In genomic region chr14:100893228-100893601, GRCh38 we compare ENCODE assay signal across 22 cellular contexts. TPM values are rescaled to one million over a fixed set of nuclear protein-coding genes. Genes with fewer than 3 reads are reported as not detected.
A peak's percentile ranks its signal among the peaks of the same experiment; 100 is the strongest.
DNase-seq lines count a peak whose midpoint lies in the region; ATAC-seq, FAIRE-seq and TF ChIP-seq lines count a peak whose summit lies in the region.
"Had no signal": no experiment of that assay in that cellular context is flagged by ENCODE, and none has a peak within 500 bp of the region (broad histone marks: within the 10 kb centered on the region; RNA-seq: fewer than 3 reads in every experiment).

No MANE protein-coding gene starts in this region.

- H3K27me3 ChIP-seq in right cardiac atrium (ENCODE audit: control insufficient read depth, insufficient read depth), result no peaks in the 10 kb centered on the region

- TF ChIP-seq CTCF in kidney (IDR thresholded peaks at IDR 0.05; ENCODE audit: borderline replicate concordance, extremely low read depth, insufficient read depth), result no peak

- FAIRE-seq in kidney (lab: Jason Lieb, UNC) (no peak), H54 (lab: Jason Lieb, UNC) (no peak)
- FAIRE-seq: G401.6, GM12892 had no signal

- no peak overlapping the region for H3K9ac ChIP-seq in kidney (ENCODE audit: low read length in 2 of 2)

- H3K36me3 ChIP-seq in kidney (ENCODE audit: control insufficient read depth in 1 of 2, insufficient read depth in 2 of 2, low read length in 2 of 2), result no peaks in the 10 kb centered on the region
- H3K36me3 ChIP-seq: HAP-1 had no signal

- no peaks in the 10 kb centered on the region for H3K4me1 ChIP-seq in right cardiac atrium (ENCODE audit: control insufficient read depth, insufficient read depth, low read length)
- H3K4me1 ChIP-seq in kidney (ENCODE audit: control insufficient read depth in 1 of 2, insufficient read depth in 1 of 2, low read depth in 1 of 2, low read length in 2 of 2), result no peaks in the 10 kb centered on the region

- intact Hi-C loops in cardiac septum (cut with DNase I) (no loop called here), right cardiac atrium (cut with DNase I) (no loop called here), kidney (cut with DNase I) (no loop called here), posterior vena cava (cut with DNase I) (no loop called here)

- H3K9me3 ChIP-seq in right cardiac atrium (ENCODE audit: control insufficient read depth, low read length) (no peaks in the 10 kb centered on the region), kidney (ENCODE audit: control insufficient read depth in 1 of 2, low read length in 2 of 2) (no peaks in the 10 kb centered on the region)
- H3K9me3 ChIP-seq: HAP-1 had no signal

- no peak for TF ChIP-seq POLR2A in H54 (IDR thresholded peaks at IDR 0.05; ENCODE audit: low read depth, low read length)

- H3K27ac ChIP-seq in right cardiac atrium (ENCODE audit: low read length) (no peak overlapping the region), kidney (ENCODE audit: low read depth in 2 of 2, low read length in 2 of 2) (no peak overlapping the region)

- ATAC-seq in right cardiac atrium, result no peak
- ATAC-seq in GM18511 (IDR thresholded peaks at IDR 0.05; ENCODE audit: unreplicated experiment), result no peak

- 81% methylated on average over 8 of the region's 8 CpGs for WGBS in right cardiac atrium

- peak; percentile 27 for DNase-seq in cardiac septum (ENCODE audit: low spot score)
- DNase-seq in right cardiac atrium, result no peak
- peak; percentile 16 for DNase-seq in kidney
- peak; percentile 55 for DNase-seq in posterior vena cava (ENCODE audit: low spot score)
- DNase-seq in H4 (ENCODE audit: low spot score), result no peak
- DNase-seq in H54 (ENCODE audit: insufficient read length, low spot score), result no peak
- no peak for DNase-seq in NOMO-1 treated with DMSO at 0.1 percent for 48 hours (lab: John Stamatoyannopoulos, UW; ENCODE audit: unreplicated experiment)
- DNase-seq: AML-193; Calu3; CD4-positive, alpha-beta T cell; DMS79 treated with DMSO at 0.1 percent for 48 hours; IMR-90; MV-4-11; NCI-H1436 treated with DMSO at 0.1 percent for 48 hours; NCI-H2107; NCI-H345; NCI-H774 had no signal

- H3K4me3 ChIP-seq in right cardiac atrium (ENCODE audit: low read length) (no peak overlapping the region), kidney (ENCODE audit: low read length in 2 of 2) (no peak overlapping the region)
- H3K4me3 ChIP-seq: HAP-1 had no signal

RNA-seq across cellular contexts. Expression of gene RTL1, which starts 10.3 kb away (rescaled TPM):
- total RNA-seq in cardiac septum (not detected), right cardiac atrium (not detected), kidney (not detected), posterior vena cava (not detected)
- polyA plus RNA-seq in right cardiac atrium (0.05 TPM), kidney (ENCODE audit: insufficient read depth, low read depth, low replicate concordance) (not detected)
- total RNA-seq in H4 (2014; rRNA removed; shearing (Covaris generic)), result 0.58 TPM in 1 of 2 replicates, not detected in the other
- total RNA-seq: CD4-positive, alpha-beta T cell; IMR-90; LHCN-M2 had no signal
- polyA plus RNA-seq: IMR-90 had no signal

Comparison
In these comparisons a context has a peak if more than half of its experiments do, and no peak if none do; other contexts are left out.
1. DNase-seq: peak in cardiac septum (single experiment), kidney (single experiment) and posterior vena cava (single experiment); none in right cardiac atrium (0 of 3), H4 (single experiment), H54 (single experiment) and NOMO-1 treated with DMSO at 0.1 percent for 48 hours (single experiment).